ENCODE assay signal across 18 cellular contexts in genomic region chr12:132282950-132283771, GRCh38. TPM values are rescaled to one million over a fixed set of nuclear protein-coding genes. Genes with fewer than 3 reads are reported as not detected.
DNase-seq lines count a peak whose midpoint lies in the region; ATAC-seq, FAIRE-seq and TF ChIP-seq lines count a peak whose summit lies in the region.
"Had no signal": no experiment of that assay in that cellular context is flagged by ENCODE, and none has a peak within 500 bp of the region (broad histone marks: within the 10 kb centered on the region; RNA-seq: fewer than 3 reads in every experiment).

No MANE protein-coding gene starts in this region.

- H3K27me3 ChIP-seq in HAP-1 (ENCODE audit: low read depth): peaks cover 3% of the 10 kb centered on the region; the same call in 1 of the 2 replicates
- H3K27me3 ChIP-seq: colonic mucosa had no signal

- H3K9ac ChIP-seq in kidney (ENCODE audit: low read length in 2 of 2): peak overlapping the region; percentile 46 to 67

- no peak for TF ChIP-seq CTCF in kidney (IDR thresholded peaks at IDR 0.05; ENCODE audit: borderline replicate concordance, extremely low read depth, insufficient read depth)

- peak overlapping the region; percentile 64 to 88 for H3K27ac ChIP-seq in kidney (ENCODE audit: low read depth in 2 of 2, low read length in 2 of 2)
- H3K27ac ChIP-seq: adrenal gland, colonic mucosa, skin epidermis, tibial nerve had no signal

- DNase-seq in NCI-H1417 (lab: John Stamatoyannopoulos, UW) (peak in 2 of 3 experiments; percentile 21 to 53), NCI-H1417 treated with DMSO at 0.1 percent for 48 hours (lab: John Stamatoyannopoulos, UW) (no peak), DMS79 (lab: John Stamatoyannopoulos, UW) (peak; percentile 14), SHP77 (lab: John Stamatoyannopoulos, UW) (peak; percentile 67 to 79), kidney (peak; percentile 87), hippocampal formation (lab: John Stamatoyannopoulos, UW) (no peak), HAP-1 (ENCODE audit: low spot score in 2 of 2) (no peak)
- DNase-seq: 8988T, colonic mucosa, NCI-H1930 had no signal

- H3K9me3 ChIP-seq in kidney (ENCODE audit: control insufficient read depth in 1 of 2, low read length in 2 of 2): no peaks in the 10 kb centered on the region
- H3K9me3 ChIP-seq in HAP-1: no peaks in the 10 kb centered on the region
- H3K9me3 ChIP-seq: adrenal gland, colonic mucosa, tibial nerve had no signal

- intact Hi-C loops in kidney (cut with DNase I): no loop called here

- no peak for FAIRE-seq in kidney (lab: Jason Lieb, UNC)
- FAIRE-seq: GM19239, H54, islet of Langerhans had no signal

- H3K4me1 ChIP-seq in kidney (ENCODE audit: control insufficient read depth in 1 of 2, insufficient read depth in 1 of 2, low read depth in 1 of 2, low read length in 2 of 2) (peaks cover 12 to 28% of the 10 kb centered on the region in 2 donors), HAP-1 (no peaks in the 10 kb centered on the region)
- H3K4me1 ChIP-seq: adrenal gland, colonic mucosa had no signal

- H3K36me3 ChIP-seq in kidney (ENCODE audit: control insufficient read depth in 1 of 2, insufficient read depth in 2 of 2, low read length in 2 of 2) (no peaks in the 10 kb centered on the region), HAP-1 (replicated peaks) (no peaks in the 10 kb centered on the region)
- H3K36me3 ChIP-seq: adrenal gland, colonic mucosa, tibial nerve had no signal

- in situ Hi-C loops in HAP-1 (cut with MboI; ENCODE audit: low sequenced_read_pairs): no loop called here

- H3K4me3 ChIP-seq in kidney (ENCODE audit: low read length in 2 of 2): peak overlapping the region in 1 of 2 donors; percentile 59
- H3K4me3 ChIP-seq in HAP-1: no peak overlapping the region
- H3K4me3 ChIP-seq: adrenal gland, colonic mucosa, skin epidermis, tibial nerve had no signal

- no peak for ATAC-seq in GM19328 (IDR thresholded peaks at IDR 0.05; ENCODE audit: unreplicated experiment)

RNA-seq across cellular contexts. Expression of gene GALNT9, which starts 46.2 kb away (rescaled TPM):
- total RNA-seq in kidney: 20.7 TPM
- 4.8 TPM for polyA plus RNA-seq in kidney (ENCODE audit: insufficient read depth, low read depth, low replicate concordance)
- total RNA-seq: T-helper 1 cell treated with Interleukin-12 subunit alpha and Interleukin-12 subunit beta and Interleukin-4 antibody, amounts not matched to agents 30 ng/mL and 1 ng/mL, for 36 hours had no signal

Comparison
In these comparisons a context has a peak if more than half of its experiments do, and no peak if none do; other contexts are left out.
1. DNase-seq: peak in NCI-H1417 (2 of 3), DMS79 (single experiment), SHP77 (2 of 2) and kidney (single experiment); none in NCI-H1417 treated with DMSO at 0.1 percent for 48 hours (single experiment), hippocampal formation (0 of 2) and HAP-1 (0 of 2).